ENCODE assay signal across 1 cellular context in the genomic region with DNA sequence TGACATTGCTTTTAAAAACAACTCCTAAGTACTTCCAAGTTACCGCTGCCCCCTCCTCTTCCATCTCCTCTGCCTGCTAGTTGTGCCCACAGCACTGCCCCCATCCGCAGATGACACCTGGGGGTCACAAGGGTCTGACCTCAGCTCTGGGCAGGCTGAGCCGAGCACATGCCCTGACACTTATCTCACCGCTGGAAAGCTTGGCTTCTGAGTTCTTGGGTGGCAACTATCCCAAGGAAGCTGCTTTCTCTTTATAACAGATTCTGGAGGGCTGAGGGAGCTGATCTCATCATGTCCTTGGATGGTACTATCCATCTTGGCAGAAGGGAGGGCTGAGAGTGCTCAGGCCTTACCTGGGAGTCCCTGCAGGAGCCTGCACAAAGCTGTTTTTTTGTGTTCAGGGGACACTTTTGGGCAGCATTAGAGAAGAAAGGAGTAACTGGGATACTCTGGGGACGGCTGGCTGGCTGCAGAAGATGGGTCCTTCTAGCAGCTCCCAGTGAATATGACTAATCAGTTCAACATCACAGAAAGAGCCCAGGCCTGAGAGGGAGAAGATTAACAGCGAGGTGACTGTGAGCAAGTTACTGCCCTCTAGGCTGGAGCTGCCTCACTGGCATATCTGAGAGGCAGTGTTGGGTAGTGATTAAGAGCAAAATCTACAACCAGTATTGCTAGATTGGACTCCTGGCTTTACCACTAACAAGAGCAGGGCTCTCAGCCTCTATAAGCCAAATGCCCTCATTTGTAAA.
TF ChIP-seq lines count a peak whose summit lies in the region.

No MANE protein-coding gene starts in this region.

TF ChIP-seq in HepG2, 621 proteins besides CTCF, POLR2A, EP300 and RAD21 (continued from another document and continues in another):
- TF ChIP-seq, protein P1, sequence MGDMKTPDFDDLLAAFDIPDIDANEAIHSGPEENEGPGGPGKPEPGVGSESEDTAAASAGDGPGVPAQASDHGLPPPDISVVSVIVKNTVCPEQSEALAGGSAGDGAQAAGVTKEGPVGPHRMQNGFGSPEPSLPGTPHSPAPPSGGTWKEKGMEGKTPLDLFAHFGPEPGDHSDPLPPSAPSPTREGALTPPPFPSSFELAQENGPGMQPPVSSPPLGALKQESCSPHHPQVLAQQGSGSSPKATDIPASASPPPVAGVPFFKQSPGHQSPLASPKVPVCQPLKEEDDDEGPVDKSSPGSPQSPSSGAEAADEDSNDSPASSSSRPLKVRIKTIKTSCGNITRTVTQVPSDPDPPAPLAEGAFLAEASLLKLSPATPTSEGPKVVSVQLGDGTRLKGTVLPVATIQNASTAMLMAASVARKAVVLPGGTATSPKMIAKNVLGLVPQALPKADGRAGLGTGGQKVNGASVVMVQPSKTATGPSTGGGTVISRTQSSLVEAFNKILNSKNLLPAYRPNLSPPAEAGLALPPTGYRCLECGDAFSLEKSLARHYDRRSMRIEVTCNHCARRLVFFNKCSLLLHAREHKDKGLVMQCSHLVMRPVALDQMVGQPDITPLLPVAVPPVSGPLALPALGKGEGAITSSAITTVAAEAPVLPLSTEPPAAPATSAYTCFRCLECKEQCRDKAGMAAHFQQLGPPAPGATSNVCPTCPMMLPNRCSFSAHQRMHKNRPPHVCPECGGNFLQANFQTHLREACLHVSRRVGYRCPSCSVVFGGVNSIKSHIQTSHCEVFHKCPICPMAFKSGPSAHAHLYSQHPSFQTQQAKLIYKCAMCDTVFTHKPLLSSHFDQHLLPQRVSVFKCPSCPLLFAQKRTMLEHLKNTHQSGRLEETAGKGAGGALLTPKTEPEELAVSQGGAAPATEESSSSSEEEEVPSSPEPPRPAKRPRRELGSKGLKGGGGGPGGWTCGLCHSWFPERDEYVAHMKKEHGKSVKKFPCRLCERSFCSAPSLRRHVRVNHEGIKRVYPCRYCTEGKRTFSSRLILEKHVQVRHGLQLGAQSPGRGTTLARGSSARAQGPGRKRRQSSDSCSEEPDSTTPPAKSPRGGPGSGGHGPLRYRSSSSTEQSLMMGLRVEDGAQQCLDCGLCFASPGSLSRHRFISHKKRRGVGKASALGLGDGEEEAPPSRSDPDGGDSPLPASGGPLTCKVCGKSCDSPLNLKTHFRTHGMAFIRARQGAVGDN (CRISPR knock-in tag; IDR thresholded peaks at IDR 0.05), result peak; percentile 84
- TF ChIP-seq ATF1 (CRISPR knock-in tag; IDR thresholded peaks at IDR 0.05) (no peak), GPN1 (CRISPR knock-in tag; IDR thresholded peaks at IDR 0.05; ENCODE audit: borderline replicate concordance) (no peak), KMT2B (CRISPR knock-in tag; IDR thresholded peaks at IDR 0.05) (no peak), AGO1 (IDR thresholded peaks at IDR 0.05; ENCODE audit: low read depth, low read length, poor library complexity, severe bottlenecking) (no peak), RCOR2 (CRISPR knock-in tag; IDR thresholded peaks at IDR 0.05) (0 out of 2 replicates have a peak, but pooled peaks have one; percentile 4), NFYB (CRISPR knock-in tag; IDR thresholded peaks at IDR 0.05) (no peak), JUND (CRISPR knock-in tag; IDR thresholded peaks at IDR 0.05) (0 out of 2 replicates have a peak, but pooled peaks have one; percentile 2), HMG20B (CRISPR knock-in tag; conservative IDR thresholded peaks at IDR 0.05) (0 out of 2 replicates have a peak, but pooled peaks have one; percentile 7), ZNF549 (CRISPR knock-in tag; IDR thresholded peaks at IDR 0.05) (no peak), ATF7 (IDR thresholded peaks at IDR 0.05) (no peak), ATF7 (CRISPR knock-in tag; IDR thresholded peaks at IDR 0.05) (0 out of 2 replicates have a peak, but pooled peaks have one; percentile 31), SALL1 (CRISPR knock-in tag; IDR thresholded peaks at IDR 0.05) (peak; percentile 45), ZNF552 (CRISPR knock-in tag; IDR thresholded peaks at IDR 0.05; ENCODE audit: borderline replicate concordance) (0 out of 2 replicates have a peak, but pooled peaks have one; percentile 21), NR2F6 (IDR thresholded peaks at IDR 0.05) (peak; percentile 47; the same call in 1 of the 2 replicates), NR2F6 (CRISPR knock-in tag; IDR thresholded peaks at IDR 0.05) (peak; percentile 60), GFI1 (CRISPR knock-in tag; IDR thresholded peaks at IDR 0.05; ENCODE audit: borderline replicate concordance) (no peak), ZNF598 (CRISPR knock-in tag; IDR thresholded peaks at IDR 0.05; ENCODE audit: borderline replicate concordance) (no peak), NR2C2 (CRISPR knock-in tag; IDR thresholded peaks at IDR 0.05; ENCODE audit: borderline replicate concordance) (peak; percentile 56; the same call in 1 of the 2 replicates), TEAD3 (CRISPR knock-in tag; optimal IDR thresholded peaks at IDR 0.05; ENCODE audit: borderline replicate concordance) (peak; percentile 7), SOX6 (IDR thresholded peaks at IDR 0.05) (no peak), SOX6 (CRISPR knock-in tag; IDR thresholded peaks at IDR 0.05) (peak; percentile 45), MXI1 (IDR thresholded peaks at IDR 0.05; ENCODE audit: borderline replicate concordance, low read depth, low read length) (no peak), MTA1 (CRISPR knock-in tag; IDR thresholded peaks at IDR 0.05; ENCODE audit: borderline replicate concordance) (peak; percentile 56; the same call in 1 of the 2 replicates), ZNF350 (CRISPR knock-in tag; IDR thresholded peaks at IDR 0.05; ENCODE audit: borderline replicate concordance, low read depth) (peak; percentile 63; the same call in 1 of the 2 replicates), ARID2 (CRISPR knock-in tag; IDR thresholded peaks at IDR 0.05; ENCODE audit: borderline replicate concordance) (0 out of 2 replicates have a peak, but pooled peaks have one; percentile 68), PAX8 (CRISPR knock-in tag; IDR thresholded peaks at IDR 0.05; ENCODE audit: borderline replicate concordance) (no peak), HNF4G (IDR thresholded peaks at IDR 0.05; ENCODE audit: borderline replicate concordance, low read depth, low read length) (no peak), HNF4G (CRISPR knock-in tag; IDR thresholded peaks at IDR 0.05; ENCODE audit: borderline replicate concordance, low read depth) (peak; percentile 8; the same call in 1 of the 2 replicates), MAFK (conservative IDR thresholded peaks at IDR 0.05 in 1 of 2, IDR thresholded peaks at IDR 0.05 in 1 of 2; ENCODE audit: low read length in 2 of 2) (no peak)
- TF ChIP-seq, protein P2, sequence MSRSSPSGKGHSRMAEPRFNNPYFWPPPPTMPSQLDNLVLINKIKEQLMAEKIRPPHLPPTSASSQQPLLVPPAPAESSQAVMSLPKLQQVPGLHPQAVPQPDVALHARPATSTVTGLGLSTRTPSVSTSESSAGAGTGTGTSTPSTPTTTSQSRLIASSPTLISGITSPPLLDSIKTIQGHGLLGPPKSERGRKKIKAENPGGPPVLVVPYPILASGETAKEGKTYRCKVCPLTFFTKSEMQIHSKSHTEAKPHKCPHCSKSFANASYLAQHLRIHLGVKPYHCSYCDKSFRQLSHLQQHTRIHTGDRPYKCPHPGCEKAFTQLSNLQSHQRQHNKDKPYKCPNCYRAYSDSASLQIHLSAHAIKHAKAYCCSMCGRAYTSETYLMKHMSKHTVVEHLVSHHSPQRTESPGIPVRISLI (CRISPR knock-in tag; IDR thresholded peaks at IDR 0.05; ENCODE audit: borderline replicate concordance), result 0 out of 2 replicates have a peak, but pooled peaks have one; percentile 10
- TF ChIP-seq, protein P3, sequence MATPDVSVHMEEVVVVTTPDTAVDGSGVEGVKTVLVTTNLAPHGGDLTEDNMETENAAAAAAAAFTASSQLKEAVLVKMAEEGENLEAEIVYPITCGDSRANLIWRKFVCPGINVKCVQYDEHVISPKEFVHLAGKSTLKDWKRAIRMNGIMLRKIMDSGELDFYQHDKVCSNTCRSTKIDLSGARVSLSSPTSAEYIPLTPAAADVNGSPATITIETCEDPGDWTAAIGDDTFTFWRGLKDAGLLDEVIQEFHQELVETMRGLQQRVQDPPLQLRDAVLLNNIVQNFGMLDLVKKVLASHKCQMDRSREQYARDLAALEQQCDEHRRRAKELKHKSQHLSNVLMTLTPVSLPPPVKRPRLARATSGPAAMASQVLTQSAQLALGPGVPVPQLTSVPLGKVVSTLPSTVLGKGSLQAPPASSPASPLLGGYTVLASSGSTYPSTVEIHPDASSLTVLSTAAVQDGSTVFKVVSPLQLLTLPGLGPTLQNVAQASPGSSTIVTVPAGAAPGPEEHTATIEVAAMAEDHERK (CRISPR knock-in tag; IDR thresholded peaks at IDR 0.05; ENCODE audit: low read depth), result no peak
- TF ChIP-seq, protein P4, sequence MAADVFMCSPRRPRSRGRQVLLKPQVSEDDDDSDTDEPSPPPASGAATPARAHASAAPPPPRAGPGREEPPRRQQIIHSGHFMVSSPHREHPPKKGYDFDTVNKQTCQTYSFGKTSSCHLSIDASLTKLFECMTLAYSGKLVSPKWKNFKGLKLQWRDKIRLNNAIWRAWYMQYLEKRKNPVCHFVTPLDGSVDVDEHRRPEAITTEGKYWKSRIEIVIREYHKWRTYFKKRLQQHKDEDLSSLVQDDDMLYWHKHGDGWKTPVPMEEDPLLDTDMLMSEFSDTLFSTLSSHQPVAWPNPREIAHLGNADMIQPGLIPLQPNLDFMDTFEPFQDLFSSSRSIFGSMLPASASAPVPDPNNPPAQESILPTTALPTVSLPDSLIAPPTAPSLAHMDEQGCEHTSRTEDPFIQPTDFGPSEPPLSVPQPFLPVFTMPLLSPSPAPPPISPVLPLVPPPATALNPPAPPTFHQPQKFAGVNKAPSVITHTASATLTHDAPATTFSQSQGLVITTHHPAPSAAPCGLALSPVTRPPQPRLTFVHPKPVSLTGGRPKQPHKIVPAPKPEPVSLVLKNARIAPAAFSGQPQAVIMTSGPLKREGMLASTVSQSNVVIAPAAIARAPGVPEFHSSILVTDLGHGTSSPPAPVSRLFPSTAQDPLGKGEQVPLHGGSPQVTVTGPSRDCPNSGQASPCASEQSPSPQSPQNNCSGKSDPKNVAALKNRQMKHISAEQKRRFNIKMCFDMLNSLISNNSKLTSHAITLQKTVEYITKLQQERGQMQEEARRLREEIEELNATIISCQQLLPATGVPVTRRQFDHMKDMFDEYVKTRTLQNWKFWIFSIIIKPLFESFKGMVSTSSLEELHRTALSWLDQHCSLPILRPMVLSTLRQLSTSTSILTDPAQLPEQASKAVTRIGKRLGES (CRISPR knock-in tag; IDR thresholded peaks at IDR 0.05; ENCODE audit: borderline replicate concordance), result no peak
- TF ChIP-seq, protein P5, sequence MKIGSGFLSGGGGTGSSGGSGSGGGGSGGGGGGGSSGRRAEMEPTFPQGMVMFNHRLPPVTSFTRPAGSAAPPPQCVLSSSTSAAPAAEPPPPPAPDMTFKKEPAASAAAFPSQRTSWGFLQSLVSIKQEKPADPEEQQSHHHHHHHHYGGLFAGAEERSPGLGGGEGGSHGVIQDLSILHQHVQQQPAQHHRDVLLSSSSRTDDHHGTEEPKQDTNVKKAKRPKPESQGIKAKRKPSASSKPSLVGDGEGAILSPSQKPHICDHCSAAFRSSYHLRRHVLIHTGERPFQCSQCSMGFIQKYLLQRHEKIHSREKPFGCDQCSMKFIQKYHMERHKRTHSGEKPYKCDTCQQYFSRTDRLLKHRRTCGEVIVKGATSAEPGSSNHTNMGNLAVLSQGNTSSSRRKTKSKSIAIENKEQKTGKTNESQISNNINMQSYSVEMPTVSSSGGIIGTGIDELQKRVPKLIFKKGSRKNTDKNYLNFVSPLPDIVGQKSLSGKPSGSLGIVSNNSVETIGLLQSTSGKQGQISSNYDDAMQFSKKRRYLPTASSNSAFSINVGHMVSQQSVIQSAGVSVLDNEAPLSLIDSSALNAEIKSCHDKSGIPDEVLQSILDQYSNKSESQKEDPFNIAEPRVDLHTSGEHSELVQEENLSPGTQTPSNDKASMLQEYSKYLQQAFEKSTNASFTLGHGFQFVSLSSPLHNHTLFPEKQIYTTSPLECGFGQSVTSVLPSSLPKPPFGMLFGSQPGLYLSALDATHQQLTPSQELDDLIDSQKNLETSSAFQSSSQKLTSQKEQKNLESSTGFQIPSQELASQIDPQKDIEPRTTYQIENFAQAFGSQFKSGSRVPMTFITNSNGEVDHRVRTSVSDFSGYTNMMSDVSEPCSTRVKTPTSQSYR (CRISPR knock-in tag; IDR thresholded peaks at IDR 0.05; ENCODE audit: borderline replicate concordance), result 0 out of 2 replicates have a peak, but pooled peaks have one; percentile 19
- TF ChIP-seq, protein P6, sequence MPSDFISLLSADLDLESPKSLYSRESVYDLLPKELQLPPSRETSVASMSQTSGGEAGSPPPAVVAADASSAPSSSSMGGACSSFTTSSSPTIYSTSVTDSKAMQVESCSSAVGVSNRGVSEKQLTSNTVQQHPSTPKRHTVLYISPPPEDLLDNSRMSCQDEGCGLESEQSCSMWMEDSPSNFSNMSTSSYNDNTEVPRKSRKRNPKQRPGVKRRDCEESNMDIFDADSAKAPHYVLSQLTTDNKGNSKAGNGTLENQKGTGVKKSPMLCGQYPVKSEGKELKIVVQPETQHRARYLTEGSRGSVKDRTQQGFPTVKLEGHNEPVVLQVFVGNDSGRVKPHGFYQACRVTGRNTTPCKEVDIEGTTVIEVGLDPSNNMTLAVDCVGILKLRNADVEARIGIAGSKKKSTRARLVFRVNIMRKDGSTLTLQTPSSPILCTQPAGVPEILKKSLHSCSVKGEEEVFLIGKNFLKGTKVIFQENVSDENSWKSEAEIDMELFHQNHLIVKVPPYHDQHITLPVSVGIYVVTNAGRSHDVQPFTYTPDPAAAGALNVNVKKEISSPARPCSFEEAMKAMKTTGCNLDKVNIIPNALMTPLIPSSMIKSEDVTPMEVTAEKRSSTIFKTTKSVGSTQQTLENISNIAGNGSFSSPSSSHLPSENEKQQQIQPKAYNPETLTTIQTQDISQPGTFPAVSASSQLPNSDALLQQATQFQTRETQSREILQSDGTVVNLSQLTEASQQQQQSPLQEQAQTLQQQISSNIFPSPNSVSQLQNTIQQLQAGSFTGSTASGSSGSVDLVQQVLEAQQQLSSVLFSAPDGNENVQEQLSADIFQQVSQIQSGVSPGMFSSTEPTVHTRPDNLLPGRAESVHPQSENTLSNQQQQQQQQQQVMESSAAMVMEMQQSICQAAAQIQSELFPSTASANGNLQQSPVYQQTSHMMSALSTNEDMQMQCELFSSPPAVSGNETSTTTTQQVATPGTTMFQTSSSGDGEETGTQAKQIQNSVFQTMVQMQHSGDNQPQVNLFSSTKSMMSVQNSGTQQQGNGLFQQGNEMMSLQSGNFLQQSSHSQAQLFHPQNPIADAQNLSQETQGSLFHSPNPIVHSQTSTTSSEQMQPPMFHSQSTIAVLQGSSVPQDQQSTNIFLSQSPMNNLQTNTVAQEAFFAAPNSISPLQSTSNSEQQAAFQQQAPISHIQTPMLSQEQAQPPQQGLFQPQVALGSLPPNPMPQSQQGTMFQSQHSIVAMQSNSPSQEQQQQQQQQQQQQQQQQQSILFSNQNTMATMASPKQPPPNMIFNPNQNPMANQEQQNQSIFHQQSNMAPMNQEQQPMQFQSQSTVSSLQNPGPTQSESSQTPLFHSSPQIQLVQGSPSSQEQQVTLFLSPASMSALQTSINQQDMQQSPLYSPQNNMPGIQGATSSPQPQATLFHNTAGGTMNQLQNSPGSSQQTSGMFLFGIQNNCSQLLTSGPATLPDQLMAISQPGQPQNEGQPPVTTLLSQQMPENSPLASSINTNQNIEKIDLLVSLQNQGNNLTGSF (CRISPR knock-in tag; IDR thresholded peaks at IDR 0.05), result no peak
